16 cellular contexts compared by ENCODE assay signal in the genomic region with DNA sequence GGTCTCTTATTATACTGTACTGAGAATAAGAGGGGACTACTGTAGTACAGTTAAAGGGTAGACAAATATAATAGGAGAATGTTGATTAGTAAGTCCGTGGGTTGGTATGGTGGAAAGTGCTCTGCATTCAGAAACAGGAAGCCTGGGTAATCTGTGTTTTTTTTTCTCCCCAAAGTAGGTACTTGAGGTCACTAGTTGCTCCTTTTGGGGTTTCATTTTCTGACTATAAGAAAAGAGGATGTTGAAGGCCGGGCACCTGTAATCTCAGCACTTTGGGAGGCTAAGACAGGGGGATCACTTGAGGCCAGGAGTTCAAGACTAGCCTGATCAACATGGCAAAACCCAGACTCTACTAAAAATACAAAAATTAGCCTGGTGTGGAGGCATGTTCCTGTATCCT. TPM values are rescaled to one million over a fixed set of nuclear protein-coding genes. Genes with fewer than 3 reads are reported as not detected.
DNase-seq lines count a peak whose midpoint lies in the region; ATAC-seq and TF ChIP-seq lines count a peak whose summit lies in the region.
"Had no signal": no experiment of that assay in that cellular context is flagged by ENCODE, and none has a peak within 500 bp of the region (broad histone marks: within the 10 kb centered on the region; RNA-seq: fewer than 3 reads in every experiment).

No MANE protein-coding gene starts in this region.

- no peak for TF ChIP-seq CTCF in CD4-positive, alpha-beta T cell (IDR thresholded peaks at IDR 0.05)

- H3K27ac ChIP-seq in CD4-positive, alpha-beta T cell (ENCODE audit: low read depth, low read length): no peak overlapping the region

- POLR2A ChIA-PET in CD4-positive, alpha-beta T cell (lab: Charles Lee): no interaction called here

- no peaks in the 10 kb centered on the region for H3K9me3 Mint-ChIP-seq in activated CD8-positive, alpha-beta memory T cell treated with anti-CD3 and anti-CD28 coated beads, Interleukin-2, amount 10 ng/mL, durations not matched to agents 7 days and 5 days (ENCODE audit: low read depth)
- peaks cover 6% of the 10 kb centered on the region for H3K9me3 Mint-ChIP-seq in stimulated activated memory B cell treated with anti-CD40 and anti-IgM and Interleukin-4, amounts not matched to agents 10 μg/mL and 1 μg/mL and 100 μg/mL, for 72 hours
- no peaks in the 10 kb centered on the region for H3K9me3 Mint-ChIP-seq in CD4-positive, alpha-beta T cell
- H3K9me3 Mint-ChIP-seq: activated naive CD4-positive, alpha-beta T cell treated with anti-CD3 and anti-CD28 coated beads, Interleukin-2, amount 50 U/mL, for 24 hours had no signal

- H3K27ac Mint-ChIP-seq in activated CD8-positive, alpha-beta memory T cell treated with anti-CD3 and anti-CD28 coated beads, Interleukin-2, amount 10 ng/mL, durations not matched to agents 7 days and 5 days: no peak overlapping the region
- H3K27ac Mint-ChIP-seq in stimulated activated memory B cell treated with anti-CD40 and anti-IgM and Interleukin-4, amounts not matched to agents 10 μg/mL and 1 μg/mL and 100 μg/mL, for 72 hours: peak overlapping the region; percentile 30
- no peak overlapping the region for H3K27ac Mint-ChIP-seq in CD4-positive, alpha-beta T cell
- H3K27ac Mint-ChIP-seq: activated naive CD4-positive, alpha-beta T cell treated with anti-CD3 and anti-CD28 coated beads, Interleukin-2, amount 50 U/mL, for 24 hours; IgD-negative memory B cell had no signal

- H3K4me1 Mint-ChIP-seq in activated CD8-positive, alpha-beta memory T cell treated with anti-CD3 and anti-CD28 coated beads, Interleukin-2, amount 10 ng/mL, durations not matched to agents 7 days and 5 days: peaks cover 12% of the 10 kb centered on the region
- H3K4me1 Mint-ChIP-seq in stimulated activated memory B cell treated with anti-CD40 and anti-IgM and Interleukin-4, amounts not matched to agents 10 μg/mL and 1 μg/mL and 100 μg/mL, for 72 hours: peaks cover 26% of the 10 kb centered on the region
- no peaks in the 10 kb centered on the region for H3K4me1 Mint-ChIP-seq in CD4-positive, alpha-beta T cell (ENCODE audit: low read depth)

- no peak for DNase-seq in activated CD8-positive, alpha-beta memory T cell treated with anti-CD3 and anti-CD28 coated beads, Interleukin-2, amount 10 ng/mL, durations not matched to agents 7 days and 5 days
- DNase-seq in activated CD8-positive, alpha-beta memory T cell treated with anti-CD3 and anti-CD28 coated beads, Interleukin-2, amount 50 U/mL, for 4 hours: no peak
- no peak for DNase-seq in CD4-positive, alpha-beta T cell
- no peak for DNase-seq in posterior vena cava (ENCODE audit: low spot score)
- DNase-seq in SW480 (ENCODE audit: low spot score): no peak
- DNase-seq: foreskin melanocyte, occipital lobe, testis had no signal

- peaks cover 2% of the 10 kb centered on the region for H3K27me3 Mint-ChIP-seq in activated CD8-positive, alpha-beta memory T cell treated with anti-CD3 and anti-CD28 coated beads, Interleukin-2, amount 10 ng/mL, durations not matched to agents 7 days and 5 days
- peaks cover 30% of the 10 kb centered on the region for H3K27me3 Mint-ChIP-seq in stimulated activated memory B cell treated with anti-CD40 and anti-IgM and Interleukin-4, amounts not matched to agents 10 μg/mL and 1 μg/mL and 100 μg/mL, for 72 hours
- H3K27me3 Mint-ChIP-seq in CD4-positive, alpha-beta T cell: no peaks in the 10 kb centered on the region
- H3K27me3 Mint-ChIP-seq: activated naive CD4-positive, alpha-beta T cell treated with anti-CD3 and anti-CD28 coated beads, Interleukin-2, amount 50 U/mL, for 24 hours had no signal

- H3K4me3 Mint-ChIP-seq in activated CD8-positive, alpha-beta memory T cell treated with anti-CD3 and anti-CD28 coated beads, Interleukin-2, amount 10 ng/mL, durations not matched to agents 7 days and 5 days: no peak overlapping the region
- H3K4me3 Mint-ChIP-seq in stimulated activated memory B cell treated with anti-CD40 and anti-IgM and Interleukin-4, amounts not matched to agents 10 μg/mL and 1 μg/mL and 100 μg/mL, for 72 hours: no peak overlapping the region
- no peak overlapping the region for H3K4me3 Mint-ChIP-seq in CD4-positive, alpha-beta T cell
- H3K4me3 Mint-ChIP-seq: activated naive CD4-positive, alpha-beta T cell treated with anti-CD3 and anti-CD28 coated beads, Interleukin-2, amount 50 U/mL, for 24 hours; IgD-negative memory B cell had no signal

- no peaks in the 10 kb centered on the region for H3K9me3 ChIP-seq in CD4-positive, alpha-beta T cell (ENCODE audit: control insufficient read depth, low read length)
- H3K9me3 ChIP-seq: HAP-1, testis had no signal

- H3K27me3 ChIP-seq in CD4-positive, alpha-beta T cell (ENCODE audit: control insufficient read depth, insufficient read depth, low read length): no peaks in the 10 kb centered on the region
- H3K27me3 ChIP-seq: testis had no signal

- peak; percentile 47 for ATAC-seq in activated CD8-positive, alpha-beta memory T cell treated with anti-CD3 and anti-CD28 coated beads, Interleukin-2, amount 10 ng/mL, durations not matched to agents 7 days and 5 days
- ATAC-seq in GM21737 (IDR thresholded peaks at IDR 0.05; ENCODE audit: unreplicated experiment): peak; percentile 60
- ATAC-seq in HG03439 (IDR thresholded peaks at IDR 0.05; ENCODE audit: unreplicated experiment): peak; percentile 70
- peak; percentile 78 for ATAC-seq in stimulated activated memory B cell treated with anti-CD40 and anti-IgM and Interleukin-4, amounts not matched to agents 10 μg/mL and 1 μg/mL and 100 μg/mL, for 72 hours
- no peak for ATAC-seq in CD4-positive, alpha-beta T cell (ENCODE audit: poor library complexity)

- no peaks in the 10 kb centered on the region for H3K36me3 Mint-ChIP-seq in activated CD8-positive, alpha-beta memory T cell treated with anti-CD3 and anti-CD28 coated beads, Interleukin-2, amount 10 ng/mL, durations not matched to agents 7 days and 5 days
- peaks cover 9% of the 10 kb centered on the region for H3K36me3 Mint-ChIP-seq in stimulated activated memory B cell treated with anti-CD40 and anti-IgM and Interleukin-4, amounts not matched to agents 10 μg/mL and 1 μg/mL and 100 μg/mL, for 72 hours
- no peaks in the 10 kb centered on the region for H3K36me3 Mint-ChIP-seq in CD4-positive, alpha-beta T cell (ENCODE audit: low read depth)
- H3K36me3 Mint-ChIP-seq: activated naive CD4-positive, alpha-beta T cell treated with anti-CD3 and anti-CD28 coated beads, Interleukin-2, amount 50 U/mL, for 24 hours had no signal

- intact Hi-C loops in CD4-positive, alpha-beta T cell (cut with DNase I, micrococcal nuclease): no loop called here
- intact Hi-C loops in posterior vena cava (cut with DNase I): no loop called here

- CTCF ChIA-PET in activated CD8-positive, alpha-beta memory T cell treated with anti-CD3 and anti-CD28 coated beads, Interleukin-2, amount 10 ng/mL, durations not matched to agents 7 days and 5 days (lab: Charles Lee): no interaction called here
- CTCF ChIA-PET in CD4-positive, alpha-beta T cell (lab: Charles Lee): no interaction called here

RNA-seq across cellular contexts. Expression of gene MMD, which starts 42.0 kb away (rescaled TPM):
- total RNA-seq in activated CD8-positive, alpha-beta memory T cell treated with anti-CD3 and anti-CD28 coated beads, Interleukin-2, amount 10 ng/mL, durations not matched to agents 7 days and 5 days: 10 to 100 TPM; 41.5 to 41.9 TPM
- total RNA-seq in CD4-positive, alpha-beta T cell: 10 to 100 TPM; 15.3 to 17.4 TPM
- 10 to 100 TPM in 1 of 2 donors, 1 to 10 TPM in 1; 8.0 to 18.2 TPM for total RNA-seq in posterior vena cava

RNA-seq across cellular contexts. Expression of gene SMIM36, which starts 47.7 kb away (rescaled TPM):
- not detected for total RNA-seq in activated CD8-positive, alpha-beta memory T cell treated with anti-CD3 and anti-CD28 coated beads, Interleukin-2, amount 10 ng/mL, durations not matched to agents 7 days and 5 days
- not detected for total RNA-seq in CD4-positive, alpha-beta T cell
- not detected for total RNA-seq in posterior vena cava
- total RNA-seq: A673, liver, occipital lobe had no signal
